In genomic region chr22:45006873-45007246, GRCh38 we compare ENCODE assay signal across 9 cellular contexts. TPM values are rescaled to one million over a fixed set of nuclear protein-coding genes. Genes with fewer than 3 reads are reported as not detected.
DNase-seq lines count a peak whose midpoint lies in the region; TF ChIP-seq lines count a peak whose summit lies in the region.
"Had no signal": no experiment of that assay in that cellular context is flagged by ENCODE, and none has a peak within 500 bp of the region (broad histone marks: within the 10 kb centered on the region; RNA-seq: fewer than 3 reads in every experiment).

No MANE protein-coding gene starts in this region.

- H3K4me3 ChIP-seq in H7 (ENCODE audit: insufficient read depth, low read depth, low read length) (peak overlapping the region; percentile 57), ascending aorta (peak overlapping the region; percentile 59 to 73), sigmoid colon (peak overlapping the region; percentile 23 to 58 (median 48)), GM23248 (no peak overlapping the region)

- no peak overlapping the region for H2AFZ ChIP-seq in GM23248

- no peaks in the 10 kb centered on the region for H3K79me2 ChIP-seq in GM23248 (ENCODE audit: insufficient read depth)

- TF ChIP-seq CTCF in ascending aorta (IDR thresholded peaks at IDR 0.05), result no peak
- TF ChIP-seq CTCF in sigmoid colon (IDR thresholded peaks at IDR 0.05), result no peak
- no peak for TF ChIP-seq CTCF in Calu3 (IDR thresholded peaks at IDR 0.05; ENCODE audit: unreplicated experiment)

- peaks cover 9% of the 10 kb centered on the region for H3F3A ChIP-seq in GM23248 (ENCODE audit: insufficient read depth)

- BruUV-seq in Calu3 (replicated peaks; lab: Mats Ljungman, UMichigan), result no TSS peak

- H3K9ac ChIP-seq in GM23248, result no peak overlapping the region

- H3K9me2 ChIP-seq in GM23248 (ENCODE audit: insufficient read depth), result no peaks in the 10 kb centered on the region

- H3K4me1 Mint-ChIP-seq in immature natural killer cell, result peaks cover 13 to 20% of the 10 kb centered on the region in 2 donors
- peaks cover 9% of the 10 kb centered on the region for H3K4me1 Mint-ChIP-seq in Calu3 (ENCODE audit: low read depth, unreplicated experiment)

- H3K27ac Mint-ChIP-seq in immature natural killer cell (no peak overlapping the region), Calu3 (ENCODE audit: unreplicated experiment) (no peak overlapping the region)
- H3K27ac Mint-ChIP-seq: activated CD4-positive, alpha-beta T cell treated with anti-CD3 and anti-CD28 coated beads, Interleukin-2, amount 10 ng/mL, durations not matched to agents 7 days and 5 days had no signal

- H3K9me3 ChIP-seq in ascending aorta (no peaks in the 10 kb centered on the region), sigmoid colon (no peaks in the 10 kb centered on the region), GM23248 (ENCODE audit: low read depth) (no peaks in the 10 kb centered on the region)

- no peaks in the 10 kb centered on the region for H3K27me3 ChIP-seq in H7 (ENCODE audit: control insufficient read depth, insufficient read depth, low read length)
- H3K27me3 ChIP-seq in ascending aorta, result peaks cover 3% of the 10 kb centered on the region
- peaks cover 29 to 94% (median 59%) of the 10 kb centered on the region in 3 donors for H3K27me3 ChIP-seq in sigmoid colon
- H3K27me3 ChIP-seq in GM23248 (replicated peaks; ENCODE audit: insufficient read depth), result peaks cover 63% of the 10 kb centered on the region

- H4K20me1 ChIP-seq in GM23248 (ENCODE audit: insufficient read depth), result no peaks in the 10 kb centered on the region

- no peak for TF ChIP-seq EP300 in sigmoid colon (IDR thresholded peaks at IDR 0.05)

- in situ Hi-C loops in GM23248 (cut with MboI), result no loop called here

- peaks cover 0 to 4% (median 0%) of the 10 kb centered on the region in 3 donors for H3K36me3 Mint-ChIP-seq in immature natural killer cell
- H3K36me3 Mint-ChIP-seq in Calu3 (ENCODE audit: insufficient read depth, unreplicated experiment), result peaks cover 11% of the 10 kb centered on the region

- peaks cover 0 to 3% (median 0%) of the 10 kb centered on the region in 6 donors for H3K9me3 Mint-ChIP-seq in immature natural killer cell
- no peaks in the 10 kb centered on the region for H3K9me3 Mint-ChIP-seq in Calu3 (ENCODE audit: low read depth, unreplicated experiment)
- H3K9me3 Mint-ChIP-seq: activated CD4-positive, alpha-beta T cell treated with anti-CD3 and anti-CD28 coated beads, Interleukin-2, amount 10 ng/mL, durations not matched to agents 7 days and 5 days had no signal

- peaks cover 15 to 27% of the 10 kb centered on the region in 2 donors for H3K4me1 ChIP-seq in ascending aorta
- peaks cover 0 to 45% (median 41%) of the 10 kb centered on the region in 4 donors for H3K4me1 ChIP-seq in sigmoid colon
- no peaks in the 10 kb centered on the region for H3K4me1 ChIP-seq in GM23248 (ENCODE audit: insufficient read depth)

- peaks cover 17 to 25% (median 17%) of the 10 kb centered on the region in 3 donors for H3K27me3 Mint-ChIP-seq in immature natural killer cell (ENCODE audit: low read depth in 3 of 3)
- peaks cover 76% of the 10 kb centered on the region for H3K27me3 Mint-ChIP-seq in Calu3 (ENCODE audit: unreplicated experiment)

- WGBS in sigmoid colon, 2 donors, result 3 to 5% methylated on average over 33 of the region's 33 CpGs
- 0 to 3% methylated on average over 2 to 33 of the region's 33 CpGs for WGBS in GM23248 (ENCODE audit: low coverage in 1 of 2, low lambda C conversion rate in 2 of 2, missing lambda C conversion rate in 2 of 2), 2 experiments

- no peak overlapping the region for H3K4me2 ChIP-seq in GM23248 (ENCODE audit: unreplicated experiment)

- H3K27ac ChIP-seq in ascending aorta (peak overlapping the region; percentile 1 to 40), sigmoid colon (peak overlapping the region in 3 of 4 donors; percentile 50 to 88 (median 55)), GM23248 (no peak overlapping the region)

- CTCF ChIA-PET in Calu3 (lab: Charles Lee), result no interaction called here

- peak overlapping the region in 4 of 5 donors; percentile 44 to 73 (median 66) for H3K4me3 Mint-ChIP-seq in immature natural killer cell
- no peak overlapping the region for H3K4me3 Mint-ChIP-seq in Calu3 (ENCODE audit: low read depth, unreplicated experiment)
- H3K4me3 Mint-ChIP-seq: activated CD4-positive, alpha-beta T cell treated with anti-CD3 and anti-CD28 coated beads, Interleukin-2, amount 10 ng/mL, durations not matched to agents 7 days and 5 days had no signal

- peak; percentile 96 for DNase-seq in H7
- DNase-seq in ascending aorta (ENCODE audit: low spot score in 2 of 2), result no peak
- DNase-seq in immature natural killer cell, result no peak
- peak; percentile 71 for DNase-seq in sigmoid colon
- no peak for DNase-seq in GM23248
- DNase-seq in stimulated activated CD4-positive, alpha-beta T cell treated with anti-CD3 and anti-CD28 coated beads, Interleukin-4, amount 100 ng/mL, for 4 hours, result no peak
- DNase-seq in Calu3, result no peak
- DNase-seq in NCI-H226, result no peak
- DNase-seq: activated CD4-positive, alpha-beta T cell treated with anti-CD3 and anti-CD28 coated beads, Interleukin-2, amount 10 ng/mL, durations not matched to agents 7 days and 5 days had no signal

- TF ChIP-seq POLR2A in sigmoid colon (IDR thresholded peaks at IDR 0.05), result no peak

- intact Hi-C loops in ascending aorta (cut with DNase I) (no loop called here), sigmoid colon (cut with DNase I) (no loop called here), Calu3 (cut with micrococcal nuclease; ENCODE audit: unreplicated experiment) (no loop called here)

- H3K36me3 ChIP-seq in H7 (replicated peaks; ENCODE audit: control insufficient read depth, insufficient read depth, low read length) (peaks cover 10% of the 10 kb centered on the region), ascending aorta (no peaks in the 10 kb centered on the region), sigmoid colon (no peaks in the 10 kb centered on the region), GM23248 (ENCODE audit: low read depth) (no peaks in the 10 kb centered on the region)

RNA-seq across cellular contexts. Expression of gene PHF21B, which starts 2.9 kb away (rescaled TPM):
- 17.7 and 20.2 TPM in 2 replicates for total RNA-seq in H7 (2014; rRNA removed; shearing (Covaris generic))
- not detected for total RNA-seq in ascending aorta
- polyA plus RNA-seq in immature natural killer cell, result not detected
- under 1 TPM in 2 of 4 donors, not detected in 2; 0.28 to 0.66 TPM for total RNA-seq in sigmoid colon
- under 1 TPM in 1 of 3 donors, not detected in 2; 0.13 TPM for polyA plus RNA-seq in sigmoid colon
- not detected in 2 replicates for total RNA-seq in GM23248 (2014; rRNA removed; shearing (Covaris generic))
- not detected in 2 replicates for polyA plus RNA-seq in GM23248 (2016; fragmentation: Nextera tagmentation; extraction: Ambion mirVana)
- total RNA-seq in Calu3 (2022), result not detected in 2 replicates
- total RNA-seq: activated CD4-positive, alpha-beta T cell treated with anti-CD3 and anti-CD28 coated beads, Interleukin-2, amount 10 ng/mL, durations not matched to agents 7 days and 5 days had no signal

Comparison
In these comparisons a context has a peak if more than half of its experiments do, and no peak if none do; other contexts are left out.
1. DNase-seq: peak in H7 (single experiment) and sigmoid colon (single experiment); none in ascending aorta (0 of 2), immature natural killer cell (0 of 3), GM23248 (single experiment), stimulated activated CD4-positive, alpha-beta T cell treated with anti-CD3 and anti-CD28 coated beads, Interleukin-4, amount 100 ng/mL, for 4 hours (0 of 2), Calu3 (single experiment) and NCI-H226 (single experiment).
2. RNA of gene PHF21B, which starts 2.9 kb away (total RNA-seq): 17.7 to 20.2 TPM in H7; 0.28 to 0.66 TPM in sigmoid colon, not detected in ascending aorta (single experiment), not detected in GM23248 and not detected in Calu3; every median in the first group is over 10 times any median in the second.